In genomic region chr14:95683793-95684192, GRCh38 we compare ENCODE assay signal across 8 cellular contexts. TPM values are rescaled to one million over a fixed set of nuclear protein-coding genes. Genes with fewer than 3 reads are reported as not detected.
DNase-seq lines count a peak whose midpoint lies in the region; ATAC-seq and TF ChIP-seq lines count a peak whose summit lies in the region.

No MANE protein-coding gene starts in this region.

- TF ChIP-seq CTCF in gastrocnemius medialis (IDR thresholded peaks at IDR 0.05 in 4 of 5, conservative IDR thresholded peaks at IDR 0.05 in 1 of 5), result peak in 4 of 5 experiments; percentile 39 to 63 (median 56)

- no peak overlapping the region for H3K27ac ChIP-seq in gastrocnemius medialis

- in situ Hi-C loops in gastrocnemius medialis (cut with MboI; ENCODE audit: low sequenced_read_pairs in 4 of 4), result loop anchor here in 2 of 4 donors (5.0 to 25.0 kb wide), 3 partner anchors 119 to 246 kb away; no protein-coding TSS in a partner anchor

- peak; percentile 34 for DNase-seq in NCI-H748 (lab: John Stamatoyannopoulos, UW; ENCODE audit: unreplicated experiment)
- no peak for DNase-seq in NCI-H748 treated with DMSO at 0.1 percent for 48 hours (lab: John Stamatoyannopoulos, UW)
- DNase-seq in NCI-H146 (lab: John Stamatoyannopoulos, UW), result peak; percentile 47
- DNase-seq in cerebellar cortex (ENCODE audit: low spot score), result peak; percentile 17
- DNase-seq in gastrocnemius medialis, result no peak
- no peak for DNase-seq in sciatic nerve (ENCODE audit: low spot score)
- DNase-seq in NCI-H1048 (lab: John Stamatoyannopoulos, UW), result no peak

- H3K9me3 ChIP-seq in gastrocnemius medialis, result no peaks in the 10 kb centered on the region

- intact Hi-C loops in gastrocnemius medialis (cut with DNase I; ENCODE audit: low total_unique reads) (loop anchor here (1.0 to 10.0 kb wide), 2 partner anchors 122 to 239 kb away; no protein-coding TSS in a partner anchor), sciatic nerve (cut with DNase I) (no loop called here)

- H3K4me3 ChIP-seq in gastrocnemius medialis, result no peak overlapping the region

- ATAC-seq in gastrocnemius medialis (peak in 1 of 2 donors; percentile 51), sciatic nerve (no peak), HG03159 (IDR thresholded peaks at IDR 0.05; ENCODE audit: unreplicated experiment) (no peak)

- no peaks in the 10 kb centered on the region for H3K4me1 ChIP-seq in gastrocnemius medialis

- TF ChIP-seq POLR2A in gastrocnemius medialis (IDR thresholded peaks at IDR 0.05), result no peak

- H3K27me3 ChIP-seq in gastrocnemius medialis, result no peaks in the 10 kb centered on the region

- H3K36me3 ChIP-seq in gastrocnemius medialis, result no peaks in the 10 kb centered on the region

RNA-seq across cellular contexts. Expression of gene TCL1B, which starts 2.4 kb away (rescaled TPM):
- not detected for total RNA-seq in gastrocnemius medialis
- total RNA-seq in sciatic nerve, result not detected

RNA-seq across cellular contexts. Expression of gene TCL1A, which starts 30.1 kb away (rescaled TPM):
- total RNA-seq in gastrocnemius medialis, result not detected
- 0.67 TPM for total RNA-seq in sciatic nerve

Comparison
In these comparisons a context has a peak if more than half of its experiments do, and no peak if none do; other contexts are left out.
1. DNase-seq: peak in NCI-H748 (single experiment), NCI-H146 (single experiment) and cerebellar cortex (single experiment); none in NCI-H748 treated with DMSO at 0.1 percent for 48 hours (single experiment), gastrocnemius medialis (0 of 2), sciatic nerve (single experiment) and NCI-H1048 (single experiment).